ENCODE assay signal across 18 cellular contexts in the genomic region with DNA sequence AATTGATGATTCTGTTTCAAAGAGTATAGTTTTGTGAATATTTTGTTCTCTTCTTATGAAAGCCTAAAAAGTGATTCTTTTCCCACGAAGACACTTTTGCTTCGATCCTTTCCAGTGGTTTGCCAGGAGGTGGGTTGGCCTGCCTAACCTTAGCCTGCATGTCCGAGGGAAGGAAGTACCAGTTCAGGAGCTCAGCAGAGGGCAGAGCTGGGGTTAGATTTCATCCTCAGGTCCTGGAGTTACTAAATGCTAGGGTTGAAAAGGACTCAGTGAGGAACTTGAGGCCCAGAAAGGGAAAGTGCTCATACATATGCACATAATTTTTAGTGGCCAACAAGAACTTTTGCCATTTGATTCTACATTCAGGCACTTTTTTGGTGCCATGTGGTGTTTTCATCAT. TPM values are rescaled to one million over a fixed set of nuclear protein-coding genes. Genes with fewer than 3 reads are reported as not detected.
A peak's percentile ranks its signal among the peaks of the same experiment; 100 is the strongest.
DNase-seq lines count a peak whose midpoint lies in the region; ATAC-seq, FAIRE-seq and TF ChIP-seq lines count a peak whose summit lies in the region.
"Had no signal": no experiment of that assay in that cellular context is flagged by ENCODE, and none has a peak within 500 bp of the region (broad histone marks: within the 10 kb centered on the region; RNA-seq: fewer than 3 reads in every experiment).

No MANE protein-coding gene starts in this region.

- no peak overlapping the region for H3K23ac ChIP-seq in H1 (ENCODE audit: insufficient read length)

- H4K8ac ChIP-seq in H1 (ENCODE audit: extremely low read depth, insufficient read depth, low read length) = no peak overlapping the region

- no peak overlapping the region for H3K56ac ChIP-seq in H1 (replicated peaks; ENCODE audit: insufficient read length, low read depth, low read length)

- peak in 1 of 2 experiments; percentile 21; a peak in 2 of 4 replicates for TF ChIP-seq CTCF in GM23338 (conservative IDR thresholded peaks at IDR 0.05; ENCODE audit: low read depth in 2 of 2)
- TF ChIP-seq CTCF in H1 (IDR thresholded peaks at IDR 0.05; ENCODE audit: control extremely low read depth in 1 of 3, insufficient read depth in 1 of 3, low read depth in 1 of 3, low read length in 3 of 3) = 0 out of 4 replicates have a peak, but pooled peaks of 1 of the 3 experiments have one; percentile 9
- no peak for TF ChIP-seq CTCF in mesothelial cell of epicardium (IDR thresholded peaks at IDR 0.05; ENCODE audit: unreplicated experiment)
- no peak for TF ChIP-seq CTCF in natural killer cell (IDR thresholded peaks at IDR 0.05)

- H3K4ac ChIP-seq in H1 (replicated peaks; ENCODE audit: insufficient read length, low read depth, low read length) = no peak overlapping the region

- no peak overlapping the region for H3K14ac ChIP-seq in H1 (ENCODE audit: insufficient read length)

- H3K27ac ChIP-seq in GM23338 (ENCODE audit: low read depth) (no peak overlapping the region), H1 (ENCODE audit: low read depth, low read length) (no peak overlapping the region), GM23248 (no peak overlapping the region)
- H3K27ac ChIP-seq: 22Rv1 had no signal

- H3K9me2 ChIP-seq in GM23338 (ENCODE audit: insufficient read depth) (no peaks in the 10 kb centered on the region), GM23248 (ENCODE audit: insufficient read depth) (no peaks in the 10 kb centered on the region)

- H3K4me1 Mint-ChIP-seq in GM23338 = peaks cover 14% of the 10 kb centered on the region
- H3K4me1 Mint-ChIP-seq in mesothelial cell of epicardium = peaks cover 40% of the 10 kb centered on the region
- H3K4me1 Mint-ChIP-seq in natural killer cell = peaks cover 71 to 75% of the 10 kb centered on the region in 2 donors
- H3K4me1 Mint-ChIP-seq: CD4-positive, alpha-beta memory T cell had no signal

- no peaks in the 10 kb centered on the region for H3K23me2 ChIP-seq in H1 (ENCODE audit: low read depth, low read length)

- TF ChIP-seq RAD21 in H1 (IDR thresholded peaks at IDR 0.05 in 1 of 2, conservative IDR thresholded peaks at IDR 0.05 in 1 of 2; ENCODE audit: low read depth in 2 of 2, low read length in 2 of 2) = peak; percentile 4 to 24; a peak in 2 of 4 replicates

- H3K4me1 ChIP-seq in GM23338 (ENCODE audit: insufficient read depth) (no peaks in the 10 kb centered on the region), H1 (replicated peaks in 1 of 4; ENCODE audit: control insufficient read depth in 3 of 4, insufficient read depth in 4 of 4, low read length in 3 of 4) (no peaks in the 10 kb centered on the region; a peak in 1 of 7 replicates), GM23248 (ENCODE audit: insufficient read depth) (no peaks in the 10 kb centered on the region)

- no peaks in the 10 kb centered on the region for H3K9me3 Mint-ChIP-seq in GM23338
- H3K9me3 Mint-ChIP-seq in mesothelial cell of epicardium = peaks cover 17% of the 10 kb centered on the region
- peaks cover 0 to 3% of the 10 kb centered on the region in 2 donors for H3K9me3 Mint-ChIP-seq in natural killer cell

- DNase-seq in DMS 273 (lab: John Stamatoyannopoulos, UW; ENCODE audit: unreplicated experiment) = peak; percentile 21
- DNase-seq in DMS 273 treated with DMSO at 0.1 percent for 48 hours (lab: John Stamatoyannopoulos, UW) = no peak
- peak; percentile 19 for DNase-seq in GM23338 (ENCODE audit: low spot score)
- no peak for DNase-seq in H1 (ENCODE audit: low read depth in 1 of 2, low spot score in 2 of 2)
- no peak for DNase-seq in mesothelial cell of epicardium (ENCODE audit: low spot score in 2 of 2, unreplicated experiment in 2 of 2)
- no peak for DNase-seq in natural killer cell
- no peak for DNase-seq in GM23248
- DNase-seq in GOT3 (lab: John Stamatoyannopoulos, UW) = no peak
- DNase-seq: Calu3; CD4-positive, alpha-beta memory T cell; DMS79; NCI-H1436; NCI-H2029 treated with DMSO at 0.1 percent for 48 hours; NCI-H774; SHP77 had no signal

- H2AFZ ChIP-seq in GM23338 (no peak overlapping the region), H1 (ENCODE audit: low read length) (0 out of 2 replicates have a peak overlapping the region, but pooled peaks have one; percentile 84), GM23248 (no peak overlapping the region)

- H3K27ac Mint-ChIP-seq in GM23338 (no peak overlapping the region), mesothelial cell of epicardium (peak overlapping the region; percentile 81), natural killer cell (peak overlapping the region in 1 of 2 donors; percentile 39)
- H3K27ac Mint-ChIP-seq: CD4-positive, alpha-beta memory T cell had no signal

- in situ Hi-C loops in GM23248 (cut with MboI) = no loop called here

- H3K4me3 Mint-ChIP-seq in GM23338 = no peak overlapping the region
- no peak overlapping the region for H3K4me3 Mint-ChIP-seq in mesothelial cell of epicardium
- H3K4me3 Mint-ChIP-seq in natural killer cell = no peak overlapping the region

- CTCF ChIA-PET in H1 (lab: Charles Lee; ENCODE audit: partially characterized antibody) = interaction anchor here (1.1 to 2.0 kb wide), 2 partner anchors 17 to 414 kb away, joined by 3 to 5 read pairs; no protein-coding TSS in a partner anchor

- no peaks in the 10 kb centered on the region for H4K20me1 ChIP-seq in GM23338 (replicated peaks; ENCODE audit: insufficient read depth)
- H4K20me1 ChIP-seq in H1 (replicated peaks in 1 of 2; ENCODE audit: control insufficient read depth in 1 of 2, insufficient read depth in 2 of 2, low read length in 2 of 2) = no peaks in the 10 kb centered on the region
- no peaks in the 10 kb centered on the region for H4K20me1 ChIP-seq in GM23248 (ENCODE audit: insufficient read depth)

- H3K9ac ChIP-seq in H1 (replicated peaks in 1 of 4; ENCODE audit: extremely low read depth in 1 of 4, low read depth in 3 of 4, low read length in 3 of 4) (no peak overlapping the region), GM23248 (no peak overlapping the region)

- no peak overlapping the region for H3K18ac ChIP-seq in H1 (ENCODE audit: extremely low read depth, low read length)

- no peak overlapping the region for H2BK5ac ChIP-seq in H1 (ENCODE audit: low read depth, low read length)

- ATAC-seq in GM23338 (peak; percentile 85), natural killer cell (no peak)

- no peaks in the 10 kb centered on the region for H3K9me3 ChIP-seq in H1 (ENCODE audit: insufficient read depth in 2 of 2, low read depth in 1 of 2, low read length in 1 of 2)
- H3K9me3 ChIP-seq in GM23248 (ENCODE audit: low read depth) = no peaks in the 10 kb centered on the region

- H2BK120ac ChIP-seq in H1 (replicated peaks; ENCODE audit: low read depth, low read length) = no peak overlapping the region

- no peak overlapping the region for H2AK5ac ChIP-seq in H1 (ENCODE audit: low read depth, low read length)

- H3K79me2 ChIP-seq in GM23338 (replicated peaks; ENCODE audit: insufficient read depth) (no peaks in the 10 kb centered on the region), H1 (ENCODE audit: control insufficient read depth in 1 of 2, insufficient read depth in 2 of 2, low read length in 2 of 2) (no peaks in the 10 kb centered on the region), GM23248 (ENCODE audit: insufficient read depth) (no peaks in the 10 kb centered on the region)

- H4K91ac ChIP-seq in H1 (replicated peaks; ENCODE audit: insufficient read length, low read length) = no peak overlapping the region

- H3K79me1 ChIP-seq in H1 (ENCODE audit: low read depth, low read length) = no peaks in the 10 kb centered on the region

- H2BK15ac ChIP-seq in H1 (ENCODE audit: low read length) = no peak overlapping the region

- no peak for TF ChIP-seq POLR2A in H1 (IDR thresholded peaks at IDR 0.05; ENCODE audit: control extremely low read depth in 1 of 2, low read depth in 2 of 2, low read length in 2 of 2)

- H3K36me3 ChIP-seq in GM23338 (ENCODE audit: insufficient read depth) (no peaks in the 10 kb centered on the region), H1 (ENCODE audit: control insufficient read depth in 2 of 4, insufficient read depth in 4 of 4, low read length in 3 of 4) (no peaks in the 10 kb centered on the region), GM23248 (ENCODE audit: low read depth) (no peaks in the 10 kb centered on the region)

- POLR2A ChIA-PET in H1 (lab: Charles Lee; ENCODE audit: partially characterized antibody) = no interaction called here

- no peak overlapping the region for H4K5ac ChIP-seq in H1 (ENCODE audit: insufficient read length, low read depth, low read length)

- H3K27me3 ChIP-seq in GM23338 (ENCODE audit: insufficient read depth) (no peaks in the 10 kb centered on the region), H1 (replicated peaks in 1 of 4; ENCODE audit: control insufficient read depth in 3 of 4, extremely low read depth in 1 of 4, insufficient read depth in 3 of 4, low read length in 3 of 4) (no peaks in the 10 kb centered on the region), GM23248 (replicated peaks; ENCODE audit: insufficient read depth) (no peaks in the 10 kb centered on the region; the same call in 1 of the 2 replicates)

- H3K27me3 Mint-ChIP-seq in GM23338 (ENCODE audit: insufficient read depth, low read depth, poor library complexity) (no peaks in the 10 kb centered on the region), mesothelial cell of epicardium (ENCODE audit: low read depth) (no peaks in the 10 kb centered on the region), natural killer cell (ENCODE audit: low read depth in 2 of 2) (no peaks in the 10 kb centered on the region)

- H2BK20ac ChIP-seq in H1 (ENCODE audit: low read length) = no peak overlapping the region

- no peaks in the 10 kb centered on the region for H3K36me3 Mint-ChIP-seq in GM23338 (ENCODE audit: low read depth)
- H3K36me3 Mint-ChIP-seq in mesothelial cell of epicardium = peaks cover 13% of the 10 kb centered on the region
- no peaks in the 10 kb centered on the region for H3K36me3 Mint-ChIP-seq in natural killer cell
- H3K36me3 Mint-ChIP-seq: CD4-positive, alpha-beta memory T cell had no signal

- no peak for FAIRE-seq in H1 (lab: Jason Lieb, UNC)
- FAIRE-seq: RCC 7860 had no signal

- TF ChIP-seq EP300 in H1 (IDR thresholded peaks at IDR 0.05; ENCODE audit: borderline replicate concordance in 1 of 2, low read depth in 2 of 2, low read length in 2 of 2) = no peak

- H2BK12ac ChIP-seq in H1 (ENCODE audit: low read depth, low read length) = no peak overlapping the region

- intact Hi-C loops in natural killer cell (cut with micrococcal nuclease) = no loop called here

- H3F3A ChIP-seq in GM23338 (replicated peaks; ENCODE audit: low read depth) (no peaks in the 10 kb centered on the region), GM23248 (ENCODE audit: insufficient read depth) (no peaks in the 10 kb centered on the region)

- no peak overlapping the region for H3K4me3 ChIP-seq in GM23338
- H3K4me3 ChIP-seq in H1 (ENCODE audit: extremely low read depth in 1 of 4, insufficient read depth in 2 of 4, low read depth in 3 of 4, low read length in 4 of 4) = no peak overlapping the region
- H3K4me3 ChIP-seq in GM23248 = no peak overlapping the region

- H3K4me2 ChIP-seq in GM23338 (no peak overlapping the region), H1 (ENCODE audit: insufficient read depth in 1 of 2, low read depth in 2 of 2, low read length in 2 of 2) (no peak overlapping the region; a peak in 1 of 4 replicates), GM23248 (ENCODE audit: unreplicated experiment) (no peak overlapping the region)

- WGBS in H1 (ENCODE audit: extremely low coverage in 1 of 2, insufficient coverage in 1 of 2, insufficient read length in 1 of 2, insufficient replicate concordance in 2 of 2, low coverage in 1 of 2, low lambda C conversion rate in 2 of 2, missing lambda C conversion rate in 1 of 2), 2 experiments = 80% methylated on average over 3 of the region's 3 CpGs; no CpG with 5 or more reads in 1 of the 2 experiments
- WGBS in GM23248 (ENCODE audit: low coverage in 1 of 2, low lambda C conversion rate in 2 of 2, missing lambda C conversion rate in 2 of 2), 2 experiments = 33 to 36% methylated on average over 3 of the region's 3 CpGs

RNA-seq across cellular contexts. Expression of gene NCAM1, which starts 36.6 kb away (rescaled TPM):
- total RNA-seq in GM23338 (2014; rRNA removed; shearing (Covaris generic)) = 1.6 and 4.6 TPM in 2 replicates
- polyA plus RNA-seq in GM23338 (2016; fragmentation: Nextera tagmentation; extraction: Ambion mirVana) (0.76 and 0.97 TPM in 2 replicates), H1 (2011; rRNA removed) (2.9 and 3.1 TPM in 2 replicates), GM23248 (2016; fragmentation: Nextera tagmentation; extraction: Ambion mirVana) (1.1 and 1.5 TPM in 2 replicates)
- 4.3 and 5.0 TPM in 2 replicates for total RNA-seq in H1 (2021; fragmentation: NEBNext Ultra II Directional; extraction: Animal tissue kit (Norgen Biotek cat#: 25700))
- polyA plus RNA-seq in H1 (2011; cell fraction: cytosol; rRNA removed) = 4.2 TPM
- 11.5 TPM for polyA plus RNA-seq in H1 (2011; cell fraction: nucleus; rRNA removed)
- polyA plus RNA-seq in H1 (2012, experiment 1 of 2) = 3.6 to 5.3 TPM (median 4.3 TPM) in 4 replicates
- polyA plus RNA-seq in H1 (2012, experiment 2 of 2) = 0.49 TPM
- polyA plus RNA-seq in H1 (2013, experiment 1 of 2) = 6.8 TPM
- 5.1 TPM for polyA plus RNA-seq in H1 (2013, experiment 2 of 2)
- 9.8 and 10.0 TPM in 2 replicates for polyA minus RNA-seq in H1 (2011; rRNA and poly(A)+ RNA removed)
- 5.5 TPM for polyA minus RNA-seq in H1 (2011; cell fraction: cytosol; rRNA and poly(A)+ RNA removed)
- 9.8 TPM for polyA minus RNA-seq in H1 (2011; cell fraction: nucleus; rRNA and poly(A)+ RNA removed)
- total RNA-seq in mesothelial cell of epicardium (137 to 141 TPM (median 139 TPM) in 3 replicates), natural killer cell (100 to 1,000 TPM; 129 to 208 (median 187) TPM)
- total RNA-seq in GM23248 (2014; rRNA removed; shearing (Covaris generic)) = 1.8 and 3.8 TPM in 2 replicates
- polyA plus RNA-seq: AG04450; CD4-positive, alpha-beta memory T cell had no signal

Comparison
In these comparisons a context has a peak if more than half of its experiments do, and no peak if none do; other contexts are left out.
1. DNase-seq: peak in DMS 273 (single experiment) and GM23338 (single experiment); none in DMS 273 treated with DMSO at 0.1 percent for 48 hours (single experiment), H1 (0 of 2), mesothelial cell of epicardium (0 of 2), natural killer cell (single experiment), GM23248 (single experiment) and GOT3 (single experiment).
2. RNA of gene NCAM1, which starts 36.6 kb away (total RNA-seq): 129 to 208 TPM in natural killer cell and 137 to 141 TPM in mesothelial cell of epicardium; 4.3 to 5.0 TPM in H1, 1.8 to 3.8 TPM in GM23248 and 1.6 to 4.6 TPM in GM23338; every median in the first group is over 10 times any median in the second.